ENCODE assay signal across 2 cellular contexts in genomic region chr22:36271231-36271630, GRCh38. TPM values are rescaled to one million over a fixed set of nuclear protein-coding genes. Genes with fewer than 3 reads are reported as not detected.
"Had no signal": no experiment of that assay in that cellular context is flagged by ENCODE, and none has a peak within 500 bp of the region (broad histone marks: within the 10 kb centered on the region; RNA-seq: fewer than 3 reads in every experiment).

No MANE protein-coding gene starts in this region.

RNA-seq across cellular contexts. Expression of gene APOL1, which starts 18.3 kb away (rescaled TPM):
- total RNA-seq: neural crest cell, smooth muscle cell had no signal
